Comparison of ENCODE assay signal across 2 cellular contexts in genomic region chr1:95041491-95042165, GRCh38.
TF ChIP-seq lines count a peak whose summit lies in the region.

No MANE protein-coding gene starts in this region.

TF ChIP-seq in IMR-90, 13 proteins besides CTCF, POLR2A, EP300 and RAD21:
- TF ChIP-seq ELK1 (IDR thresholded peaks at IDR 0.05; ENCODE audit: borderline replicate concordance, low read depth, low read length) (no peak), MAFK (IDR thresholded peaks at IDR 0.05; ENCODE audit: low read depth, low read length) (no peak), MAZ (IDR thresholded peaks at IDR 0.05; ENCODE audit: borderline replicate concordance, low read depth, low read length) (peak; percentile 29; the same call in 1 of the 2 replicates), NFE2L2 (IDR thresholded peaks at IDR 0.05; ENCODE audit: low read depth, low read length) (no peak), BHLHE40 (IDR thresholded peaks at IDR 0.05; ENCODE audit: low read depth, low read length) (no peak), CHD1 (IDR thresholded peaks at IDR 0.05; ENCODE audit: low read depth, low read length) (no peak), USF2 (IDR thresholded peaks at IDR 0.05; ENCODE audit: low read depth, low read length) (no peak), RCOR1 (IDR thresholded peaks at IDR 0.05; ENCODE audit: insufficient replicate concordance, low read length) (no peak), FOS (IDR thresholded peaks at IDR 0.05; ENCODE audit: low read depth, low read length) (no peak), RFX5 (IDR thresholded peaks at IDR 0.05; ENCODE audit: low read depth, low read length) (no peak), MXI1 (IDR thresholded peaks at IDR 0.05; ENCODE audit: borderline replicate concordance, low read depth, low read length) (no peak), SMC3 (IDR thresholded peaks at IDR 0.05; ENCODE audit: low read depth, low read length) (peak; percentile 99), CEBPB (IDR thresholded peaks at IDR 0.05; ENCODE audit: low read depth, low read length) (0 out of 2 replicates have a peak, but pooled peaks have one; percentile 1)

TF ChIP-seq in endothelial cell of umbilical vein, 7 proteins besides CTCF, POLR2A, EP300 and RAD21:
- TF ChIP-seq GATA2 (IDR thresholded peaks at IDR 0.05; ENCODE audit: insufficient read depth, insufficient read length, low read depth, low read length) (no peak), POLR2AphosphoS5 (IDR thresholded peaks at IDR 0.05; ENCODE audit: insufficient read depth, low read depth, low read length) (no peak), EZH2 (IDR thresholded peaks at IDR 0.05; ENCODE audit: borderline replicate concordance, low read depth, low read length, severe bottlenecking) (no peak), MAX (IDR thresholded peaks at IDR 0.05; ENCODE audit: insufficient read depth, insufficient read length) (no peak), MYC (IDR thresholded peaks at IDR 0.05; ENCODE audit: low read depth, low read length) (no peak), FOS (IDR thresholded peaks at IDR 0.05; ENCODE audit: borderline replicate concordance, insufficient read depth, low read length) (no peak), JUN (IDR thresholded peaks at IDR 0.05; ENCODE audit: borderline replicate concordance, insufficient read depth, insufficient read length, low read depth) (no peak)
